ENCODE assay signal across 1 cellular context in genomic region chr15:57500979-57501576, GRCh38.
TF ChIP-seq lines count a peak whose summit lies in the region.

No MANE protein-coding gene starts in this region.

TF ChIP-seq in GM23338, 12 proteins besides CTCF, POLR2A, EP300 and RAD21 (continued from another document):
- TF ChIP-seq ZNF462 (CRISPR knock-in tag; IDR thresholded peaks at IDR 0.05) (no peak), CREB1 (CRISPR knock-in tag; IDR thresholded peaks at IDR 0.05; ENCODE audit: low read depth) (no peak), JUNB (IDR thresholded peaks at IDR 0.05; ENCODE audit: unreplicated experiment) (no peak), ZNF114 (CRISPR knock-in tag; IDR thresholded peaks at IDR 0.05) (no peak), REST (IDR thresholded peaks at IDR 0.05; ENCODE audit: unreplicated experiment) (no peak), STAT1 (IDR thresholded peaks at IDR 0.05; ENCODE audit: unreplicated experiment) (no peak), ETS1 (IDR thresholded peaks at IDR 0.05) (no peak)
